Comparison of ENCODE assay signal across 23 cellular contexts in the genomic region with DNA sequence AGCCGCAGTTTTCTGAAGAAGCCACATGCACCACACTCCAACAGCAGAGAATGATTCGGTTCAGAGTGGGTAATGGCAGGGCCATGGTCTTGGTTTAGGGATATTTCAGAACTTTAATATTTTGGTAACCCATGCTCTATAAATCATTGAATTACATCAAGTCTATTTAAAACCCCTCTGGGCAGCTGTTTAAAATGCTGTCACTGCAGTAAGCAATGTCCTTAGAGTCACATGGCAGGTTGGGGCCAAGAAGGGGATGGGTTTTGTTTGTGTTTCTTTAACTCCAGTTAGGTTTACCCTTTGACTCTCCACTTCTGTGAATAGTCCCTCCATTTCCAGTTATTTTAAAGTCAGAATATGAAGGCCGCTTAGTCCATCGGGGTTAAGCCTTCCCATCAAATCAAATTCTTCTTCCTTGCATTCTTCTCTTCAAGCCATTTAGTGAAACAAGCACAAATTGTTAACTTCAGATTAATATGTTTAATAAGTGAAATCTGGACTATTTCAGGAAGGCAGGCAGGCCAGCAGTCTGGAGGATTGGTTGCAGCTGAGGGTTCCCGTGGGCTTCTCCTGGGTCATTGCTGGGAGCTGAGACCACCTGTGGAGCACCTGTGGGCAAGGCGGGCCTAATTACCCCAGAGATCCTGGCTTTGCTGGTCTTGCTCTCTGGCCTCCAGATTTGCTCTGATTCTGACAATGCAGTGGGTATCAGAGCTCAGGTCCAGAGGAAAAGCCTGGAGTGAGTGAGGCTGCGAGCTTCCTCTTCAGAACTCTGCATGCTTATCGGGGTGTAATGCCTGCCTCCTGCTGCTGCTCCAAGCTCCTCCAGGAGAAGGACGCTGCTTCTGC.
DNase-seq lines count a peak whose midpoint lies in the region; ATAC-seq and TF ChIP-seq lines count a peak whose summit lies in the region.
"Had no signal": no experiment of that assay in that cellular context is flagged by ENCODE, and none has a peak within 500 bp of the region (broad histone marks: within the 10 kb centered on the region; RNA-seq: fewer than 3 reads in every experiment).

No MANE protein-coding gene starts in this region.

- H3K9ac ChIP-seq in fibroblast of lung (ENCODE audit: insufficient read depth, low read length) (no peak overlapping the region), parathyroid adenoma (no peak overlapping the region)

- no peaks in the 10 kb centered on the region for H3K27me3 Mint-ChIP-seq in glutamatergic neuron (ENCODE audit: unreplicated experiment)

- no peaks in the 10 kb centered on the region for H3K27me3 ChIP-seq in fibroblast of lung (ENCODE audit: control insufficient read depth, insufficient read depth, low read length)
- H3K27me3 ChIP-seq in parathyroid adenoma (ENCODE audit: control insufficient read depth, insufficient read depth, low read length), result no peaks in the 10 kb centered on the region
- H3K27me3 ChIP-seq: breast epithelium, vagina had no signal

- DNase-seq in left ventricle myocardium superior (no peak), Right ventricle myocardium inferior (ENCODE audit: missing footprints) (no peak), fibroblast of lung (ENCODE audit: low read depth in 2 of 2) (peak in 1 of 2 donors; percentile 33), DMS153 treated with DMSO at 0.1 percent for 48 hours (lab: John Stamatoyannopoulos, UW; ENCODE audit: unreplicated experiment) (no peak), glutamatergic neuron (no peak)
- DNase-seq: activated CD4-positive, alpha-beta T cell treated with anti-CD3 and anti-CD28 coated beads, Interleukin-2, amount 10 ng/mL, durations not matched to agents 24 days and 14 days; activated naive CD8-positive, alpha-beta T cell treated with anti-CD3 and anti-CD28 coated beads for 36 hours; Calu3; dermis blood vessel endothelial cell; NCI-H187; NCI-H82; SHP77 treated with DMSO at 0.1 percent for 48 hours; stimulated activated CD4-positive, alpha-beta T cell treated with anti-CD3 and anti-CD28 coated beads, Interleukin-12 subunit alpha, Interleukin-12 subunit beta, amount 100 ng/mL, for 4 hours; T-helper 1 cell had no signal

- H3K9me3 Mint-ChIP-seq in glutamatergic neuron (ENCODE audit: unreplicated experiment), result peaks cover 1% of the 10 kb centered on the region
- H3K9me3 Mint-ChIP-seq: activated naive CD8-positive, alpha-beta T cell treated with anti-CD3 and anti-CD28 coated beads for 36 hours; activated T-helper 2 cell treated with anti-CD3 and anti-CD28 coated beads, Interferon-gamma antibody, Interleukin-2, Interleukin-4, amounts not matched to agents 10 μg/mL and 5 μg/mL and 100 μg/mL, durations not matched to agents 14 hours and 24 hours and 36 hours had no signal

- no peaks in the 10 kb centered on the region for H4K20me1 ChIP-seq in fibroblast of lung (ENCODE audit: control insufficient read depth, extremely low read depth, insufficient read depth, low read length)

- intact Hi-C loops in left ventricle myocardium superior (cut with micrococcal nuclease), result no loop called here
- intact Hi-C loops in Right ventricle myocardium inferior (cut with DNase I), result no loop called here

- peaks cover 12% of the 10 kb centered on the region for H3K4me1 Mint-ChIP-seq in glutamatergic neuron (ENCODE audit: low read depth, unreplicated experiment)

- H3K4me1 ChIP-seq in fibroblast of lung (ENCODE audit: control insufficient read depth, extremely low read depth, insufficient read depth, low read length) (peaks cover 18% of the 10 kb centered on the region), parathyroid adenoma (peaks cover 15% of the 10 kb centered on the region)
- H3K4me1 ChIP-seq: breast epithelium had no signal

- no peaks in the 10 kb centered on the region for H3K36me3 ChIP-seq in fibroblast of lung (ENCODE audit: control insufficient read depth, insufficient read depth, low read length)
- H3K36me3 ChIP-seq in parathyroid adenoma (ENCODE audit: control insufficient read depth, insufficient read depth, low read length), result no peaks in the 10 kb centered on the region
- H3K36me3 ChIP-seq: breast epithelium, vagina had no signal

- no peaks in the 10 kb centered on the region for H3K79me2 ChIP-seq in fibroblast of lung (ENCODE audit: control insufficient read depth, insufficient read depth, low read length)
- H3K79me2 ChIP-seq in parathyroid adenoma, result no peaks in the 10 kb centered on the region

- H3K4me3 ChIP-seq in fibroblast of lung (replicated peaks in 1 of 4; ENCODE audit: control extremely low read depth in 1 of 4, insufficient read depth in 1 of 4, low read depth in 3 of 4, low read length in 4 of 4) (no peak overlapping the region), parathyroid adenoma (ENCODE audit: low read depth, low read length) (no peak overlapping the region)
- H3K4me3 ChIP-seq: K562 had no signal

- no peaks in the 10 kb centered on the region for H3K36me3 Mint-ChIP-seq in glutamatergic neuron (ENCODE audit: unreplicated experiment)
- H3K36me3 Mint-ChIP-seq: activated naive CD8-positive, alpha-beta T cell treated with anti-CD3 and anti-CD28 coated beads for 36 hours had no signal

- ATAC-seq in left ventricle myocardium superior (peak; percentile 28), Right ventricle myocardium inferior (no peak), GM18858 (IDR thresholded peaks at IDR 0.05; ENCODE audit: unreplicated experiment) (no peak), GM19452 (IDR thresholded peaks at IDR 0.05; ENCODE audit: unreplicated experiment) (no peak)
- ATAC-seq: K562 had no signal

- H2AFZ ChIP-seq in fibroblast of lung (ENCODE audit: low read length) (no peak overlapping the region), parathyroid adenoma (peak overlapping the region; percentile 16)

- no peak overlapping the region for H3K27ac Mint-ChIP-seq in glutamatergic neuron (ENCODE audit: unreplicated experiment)
- H3K27ac Mint-ChIP-seq: activated CD4-positive, alpha-beta T cell treated with anti-CD3 and anti-CD28 coated beads, Interleukin-2, amount 10 ng/mL, durations not matched to agents 24 days and 14 days; activated naive CD8-positive, alpha-beta T cell treated with anti-CD3 and anti-CD28 coated beads for 36 hours; activated T-helper 2 cell treated with anti-CD3 and anti-CD28 coated beads, Interferon-gamma antibody, Interleukin-2, Interleukin-4, amounts not matched to agents 10 μg/mL and 5 μg/mL and 100 μg/mL, durations not matched to agents 14 hours and 24 hours and 36 hours had no signal

- H3K27ac ChIP-seq in fibroblast of lung (ENCODE audit: insufficient read depth, low read length) (no peak overlapping the region), parathyroid adenoma (peak overlapping the region; percentile 25)
- H3K27ac ChIP-seq: breast epithelium, epithelial cell of prostate, vagina had no signal

- H3K9me3 ChIP-seq in fibroblast of lung (ENCODE audit: control insufficient read depth, insufficient read depth, low read depth, low read length), result no peaks in the 10 kb centered on the region
- no peaks in the 10 kb centered on the region for H3K9me3 ChIP-seq in parathyroid adenoma (ENCODE audit: control insufficient read depth, low read length)
- H3K9me3 ChIP-seq: A549, breast epithelium, vagina had no signal

- no peak overlapping the region for H3K4me3 Mint-ChIP-seq in glutamatergic neuron (ENCODE audit: unreplicated experiment)
- H3K4me3 Mint-ChIP-seq: activated CD4-positive, alpha-beta T cell treated with anti-CD3 and anti-CD28 coated beads, Interleukin-2, amount 10 ng/mL, durations not matched to agents 24 days and 14 days; activated naive CD8-positive, alpha-beta T cell treated with anti-CD3 and anti-CD28 coated beads for 36 hours had no signal

- H3K4me2 ChIP-seq in fibroblast of lung (ENCODE audit: extremely low read depth, insufficient read depth, low read length) (peak overlapping the region; percentile 9), parathyroid adenoma (ENCODE audit: low read length) (no peak overlapping the region)

- no peak for TF ChIP-seq CTCF in fibroblast of lung (conservative IDR thresholded peaks at IDR 0.05 in 1 of 2, IDR thresholded peaks at IDR 0.05 in 1 of 2; ENCODE audit: low read depth in 1 of 2, low read length in 2 of 2)
- TF ChIP-seq CTCF in parathyroid adenoma (IDR thresholded peaks at IDR 0.05), result no peak
- no peak for TF ChIP-seq CTCF in glutamatergic neuron (IDR thresholded peaks at IDR 0.05; ENCODE audit: partially characterized antibody, unreplicated experiment)
